In the genomic region with DNA sequence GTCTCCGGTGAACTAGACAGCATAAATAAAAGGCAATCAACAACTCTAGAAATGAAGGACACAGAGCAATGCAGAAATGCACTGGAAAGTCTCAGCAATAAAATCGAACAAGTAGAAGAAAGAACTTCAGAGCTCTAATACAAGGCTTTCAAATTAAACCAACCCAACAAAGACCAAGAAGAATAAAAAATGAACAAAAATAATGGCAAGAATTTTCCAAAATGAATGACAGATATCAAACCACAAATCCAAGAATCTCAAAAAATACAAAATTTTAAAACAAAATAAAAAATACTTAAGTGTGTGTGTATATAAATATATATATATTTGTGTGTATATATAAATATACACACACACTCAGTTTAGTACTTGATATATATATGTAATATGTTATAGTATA, we compare ENCODE assay signal across 23 cellular contexts.
DNase-seq lines count a peak whose midpoint lies in the region; ATAC-seq, FAIRE-seq and TF ChIP-seq lines count a peak whose summit lies in the region.
"Had no signal": no experiment of that assay in that cellular context is flagged by ENCODE, and none has a peak within 500 bp of the region (broad histone marks: within the 10 kb centered on the region; RNA-seq: fewer than 3 reads in every experiment).

No MANE protein-coding gene starts in this region.

- no peak for TF ChIP-seq POLR2A in K562 (conservative IDR thresholded peaks at IDR 0.05)
- no peak for TF ChIP-seq POLR2A in endothelial cell of umbilical vein (IDR thresholded peaks at IDR 0.05; ENCODE audit: low read depth, low read length)

- dilution Hi-C loops in endothelial cell of umbilical vein (cut with MboI; ENCODE audit: extremely low pct_ligation_motif_present, low sequenced_read_pairs): no loop called here

- H3K9ac ChIP-seq in K562 (ENCODE audit: insufficient read depth in 1 of 2, low read depth in 2 of 2, low read length in 2 of 2): no peak overlapping the region
- H3K9ac ChIP-seq in endothelial cell of umbilical vein (replicated peaks; ENCODE audit: extremely low read depth, insufficient read depth, low read length): no peak overlapping the region
- H3K9ac ChIP-seq in kidney (ENCODE audit: low read length in 2 of 2): no peak overlapping the region
- H3K9ac ChIP-seq: BLaER1 treated with 17β-estradiol and CSF1 and Interleukin-3, amounts not matched to agents 10 nM and 100 nM had no signal

- DNase-seq in K562 (ENCODE audit: extremely low read depth in 1 of 4, low spot score in 3 of 4) (no peak), endothelial cell of umbilical vein (ENCODE audit: low read depth, low spot score) (no peak), kidney (no peak), SW480 (ENCODE audit: low spot score) (no peak), inferior parietal cortex (ENCODE audit: extremely low spot score) (no peak), right cardiac atrium (no peak)
- DNase-seq: 8988T; AML-193; Caco-2; Calu3; CD4-positive, alpha-beta T cell; CD8-positive, alpha-beta T cell; DMS79 treated with DMSO at 0.1 percent for 48 hours; GF-D8 had no signal

- H2AFZ ChIP-seq in K562 (ENCODE audit: low read depth, low read length) (no peak overlapping the region), endothelial cell of umbilical vein (ENCODE audit: low read depth, low read length) (no peak overlapping the region)

- no peak overlapping the region for H3K4me3 ChIP-seq in HEK293 (ENCODE audit: low read depth, low read length)
- no peak overlapping the region for H3K4me3 ChIP-seq in K562
- H3K4me3 ChIP-seq in endothelial cell of umbilical vein (replicated peaks in 1 of 3; ENCODE audit: insufficient read depth in 1 of 3, low read depth in 1 of 3, low read length in 3 of 3): no peak overlapping the region
- no peak overlapping the region for H3K4me3 ChIP-seq in kidney (ENCODE audit: low read length in 2 of 2)
- H3K4me3 ChIP-seq in right cardiac atrium (ENCODE audit: low read length): no peak overlapping the region
- H3K4me3 ChIP-seq: A549; BLaER1 treated with 17β-estradiol and CSF1 and Interleukin-3, amounts not matched to agents 10 nM and 100 nM had no signal

- H3K4me1 ChIP-seq in HEK293 (ENCODE audit: control insufficient read depth, insufficient read depth, low read length) (no peaks in the 10 kb centered on the region), K562 (replicated peaks in 1 of 2; ENCODE audit: control insufficient read depth in 2 of 2, insufficient read depth in 2 of 2, low read length in 2 of 2) (no peaks in the 10 kb centered on the region), endothelial cell of umbilical vein (ENCODE audit: control insufficient read depth, extremely low read depth, insufficient read depth, low read length) (no peaks in the 10 kb centered on the region), kidney (ENCODE audit: control insufficient read depth in 1 of 2, insufficient read depth in 1 of 2, low read depth in 1 of 2, low read length in 2 of 2) (no peaks in the 10 kb centered on the region), right cardiac atrium (ENCODE audit: control insufficient read depth, insufficient read depth, low read length) (no peaks in the 10 kb centered on the region)
- H3K4me1 ChIP-seq: A549; BLaER1 treated with 17β-estradiol and CSF1 and Interleukin-3, amounts not matched to agents 10 nM and 100 nM; Caco-2 had no signal

- CTCF ChIA-PET in HEK293 (lab: Yijun Ruan, JAX) (interaction anchor here (0.6 to 1.0 kb wide), 2 partner anchors 11 to 69 kb away, joined by 3 read pairs; no protein-coding TSS in a partner anchor), K562 (lab: Yijun Ruan, JAX; ENCODE audit: low intra/inter-chr PET ratio) (no interaction called here), endothelial cell of umbilical vein (lab: Charles Lee) (no interaction called here)

- H3K9me1 ChIP-seq in K562 (ENCODE audit: control insufficient read depth, insufficient read depth, low read length) (no peaks in the 10 kb centered on the region), endothelial cell of umbilical vein (replicated peaks; ENCODE audit: control insufficient read depth, extremely low read depth, insufficient read depth, low read length) (no peaks in the 10 kb centered on the region)

- POLR2A ChIA-PET in HEK293 (lab: Yijun Ruan, JAX) (no interaction called here), K562 (lab: Yijun Ruan, JAX) (no interaction called here), endothelial cell of umbilical vein (lab: Charles Lee) (no interaction called here)

- in situ Hi-C loops in K562 (cut with MboI): no loop called here

- H3K27ac ChIP-seq in HEK293 (ENCODE audit: extremely low read depth, low read depth, low read length) (no peak overlapping the region), K562 (ENCODE audit: extremely low read depth, low read depth, low read length) (no peak overlapping the region), endothelial cell of umbilical vein (ENCODE audit: insufficient read depth, low read depth, low read length) (no peak overlapping the region), kidney (ENCODE audit: low read depth in 2 of 2, low read length in 2 of 2) (no peak overlapping the region), right cardiac atrium (ENCODE audit: low read length) (no peak overlapping the region)
- H3K27ac ChIP-seq: A549; BLaER1 treated with 17β-estradiol and CSF1 and Interleukin-3, amounts not matched to agents 10 nM and 100 nM; C4-2B had no signal

- no peak for TF ChIP-seq EP300 in K562 (IDR thresholded peaks at IDR 0.05; ENCODE audit: low read length)

- no peaks in the 10 kb centered on the region for H3K27me3 ChIP-seq in K562 (ENCODE audit: control insufficient read depth in 2 of 2, insufficient read depth in 2 of 2, low read length in 2 of 2)
- H3K27me3 ChIP-seq in endothelial cell of umbilical vein (ENCODE audit: control insufficient read depth in 2 of 2, insufficient read depth in 2 of 2, low read length in 2 of 2): no peaks in the 10 kb centered on the region
- H3K27me3 ChIP-seq in right cardiac atrium (ENCODE audit: control insufficient read depth, insufficient read depth): no peaks in the 10 kb centered on the region
- H3K27me3 ChIP-seq: BLaER1 treated with 17β-estradiol and CSF1 and Interleukin-3, amounts not matched to agents 10 nM and 100 nM had no signal

- H3K9me3 ChIP-seq in HEK293 (ENCODE audit: control insufficient read depth, insufficient read depth, low read depth, low read length): no peaks in the 10 kb centered on the region
- no peaks in the 10 kb centered on the region for H3K9me3 ChIP-seq in K562 (replicated peaks; ENCODE audit: control insufficient read depth, insufficient read depth, low read depth, low read length)
- no peaks in the 10 kb centered on the region for H3K9me3 ChIP-seq in endothelial cell of umbilical vein (replicated peaks; ENCODE audit: control insufficient read depth, insufficient read depth, low read length)
- H3K9me3 ChIP-seq in kidney (ENCODE audit: control insufficient read depth in 1 of 2, low read length in 2 of 2): no peaks in the 10 kb centered on the region
- no peaks in the 10 kb centered on the region for H3K9me3 ChIP-seq in right cardiac atrium (ENCODE audit: control insufficient read depth, low read length)
- H3K9me3 ChIP-seq: A549 had no signal

- intact Hi-C loops in K562 (cut with micrococcal nuclease): no loop called here
- intact Hi-C loops in endothelial cell of umbilical vein (cut with micrococcal nuclease): no loop called here
- intact Hi-C loops in kidney (cut with DNase I): no loop called here
- intact Hi-C loops in right cardiac atrium (cut with DNase I): no loop called here

- H3K79me2 ChIP-seq in K562 (ENCODE audit: control insufficient read depth, insufficient read depth, low read length) (no peaks in the 10 kb centered on the region), endothelial cell of umbilical vein (ENCODE audit: control insufficient read depth, insufficient read depth, low read length) (no peaks in the 10 kb centered on the region)

- no peak for TF ChIP-seq CTCF in HEK293 (tag by site-specific recombination; IDR thresholded peaks at IDR 0.05)
- TF ChIP-seq CTCF in K562 (IDR thresholded peaks at IDR 0.05 in 2 of 3, conservative IDR thresholded peaks at IDR 0.05 in 1 of 3; ENCODE audit: insufficient read depth in 2 of 3, low read depth in 1 of 3, low read length in 3 of 3): no peak
- TF ChIP-seq CTCF in endothelial cell of umbilical vein (IDR thresholded peaks at IDR 0.05; ENCODE audit: extremely low read depth in 1 of 2, insufficient read depth in 1 of 2, low read depth in 1 of 2, low read length in 2 of 2): no peak
- no peak for TF ChIP-seq CTCF in kidney (IDR thresholded peaks at IDR 0.05; ENCODE audit: borderline replicate concordance, extremely low read depth, insufficient read depth)

- H3K4me2 ChIP-seq in K562 (ENCODE audit: insufficient read depth, low read length) (no peak overlapping the region), endothelial cell of umbilical vein (ENCODE audit: insufficient read depth, low read length) (no peak overlapping the region)
- H3K4me2 ChIP-seq: A549; BLaER1 treated with 17β-estradiol and CSF1 and Interleukin-3, amounts not matched to agents 10 nM and 100 nM had no signal

- no peak for TF ChIP-seq RAD21 in K562 (CRISPR knock-in tag; conservative IDR thresholded peaks at IDR 0.05 in 1 of 2, IDR thresholded peaks at IDR 0.05 in 1 of 2)

- H3K36me3 ChIP-seq in HEK293 (ENCODE audit: control insufficient read depth in 2 of 2, insufficient read depth in 1 of 2, low read length in 2 of 2) (no peaks in the 10 kb centered on the region), K562 (ENCODE audit: control insufficient read depth, insufficient read depth, low read length) (no peaks in the 10 kb centered on the region), endothelial cell of umbilical vein (ENCODE audit: control insufficient read depth in 2 of 2, extremely low read depth in 1 of 2, insufficient read depth in 2 of 2, low read length in 2 of 2) (no peaks in the 10 kb centered on the region), kidney (ENCODE audit: control insufficient read depth in 1 of 2, insufficient read depth in 2 of 2, low read length in 2 of 2) (no peaks in the 10 kb centered on the region)
- H3K36me3 ChIP-seq: BLaER1 treated with 17β-estradiol and CSF1 and Interleukin-3, amounts not matched to agents 10 nM and 100 nM had no signal

- ATAC-seq in K562: no peak
- no peak for ATAC-seq in HG02870 (IDR thresholded peaks at IDR 0.05; ENCODE audit: unreplicated experiment)
- ATAC-seq in right cardiac atrium: no peak
- ATAC-seq: A549; CD8-positive, alpha-beta T cell had no signal

- FAIRE-seq in K562 (lab: Jason Lieb, UNC) (peak; percentile 40), endothelial cell of umbilical vein (lab: Jason Lieb, UNC) (peak; percentile 31), kidney (lab: Jason Lieb, UNC) (peak; percentile 69)
- FAIRE-seq: A549, D721Med, G401.6, GM12891, GM19239 had no signal

- BruUV-seq in K562 (replicated peaks; lab: Mats Ljungman, UMichigan) (no TSS peak), endothelial cell of umbilical vein (replicated peaks; lab: Mats Ljungman, UMichigan) (no TSS peak)

- WGBS in K562 (ENCODE audit: insufficient coverage, low coverage, missing lambda C conversion rate): 0% methylated on average over 2 of the region's 2 CpGs
- 87% methylated on average over 2 of the region's 2 CpGs for WGBS in right cardiac atrium

- H4K20me1 ChIP-seq in K562 (replicated peaks; ENCODE audit: control insufficient read depth, insufficient read depth, low read length) (no peaks in the 10 kb centered on the region), endothelial cell of umbilical vein (replicated peaks; ENCODE audit: control insufficient read depth, extremely low read depth, insufficient read depth, low read length) (no peaks in the 10 kb centered on the region)
- H4K20me1 ChIP-seq: BLaER1 treated with 17β-estradiol and CSF1 and Interleukin-3, amounts not matched to agents 10 nM and 100 nM had no signal
